In the genomic region with DNA sequence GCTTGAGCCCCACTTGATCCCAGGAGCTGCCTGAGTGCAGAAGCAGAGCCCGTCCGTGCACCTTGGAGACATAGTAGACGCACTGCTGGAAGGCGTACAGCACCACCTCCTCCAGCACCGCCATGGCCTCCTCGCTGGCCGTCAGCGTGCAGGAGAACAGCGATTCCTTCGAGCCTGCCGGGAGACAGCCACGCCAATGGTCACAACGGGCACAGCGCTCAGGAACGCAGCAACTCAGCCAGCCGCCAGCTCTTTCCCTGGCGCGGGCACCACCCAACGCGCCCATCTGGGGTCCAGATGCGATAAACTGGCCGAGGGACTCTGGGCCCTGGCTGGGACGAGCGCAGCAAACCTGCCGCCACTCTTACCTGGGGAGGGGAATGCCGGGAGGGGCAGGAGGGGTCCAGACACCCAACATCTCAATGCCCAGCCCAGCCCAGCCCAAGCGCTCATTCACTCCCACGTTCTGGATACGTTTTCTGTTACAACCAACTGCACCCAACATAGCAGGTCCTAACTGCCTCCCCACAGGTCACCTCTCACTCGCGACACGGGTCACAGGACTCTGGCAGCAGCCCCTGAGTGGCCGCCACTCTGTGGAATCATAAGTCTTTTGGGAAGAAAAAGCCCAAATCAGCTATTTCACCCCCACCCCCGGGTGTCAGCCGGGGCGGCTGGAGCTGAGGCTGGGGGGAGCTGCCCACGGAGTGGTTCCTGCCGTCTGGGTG, we compare ENCODE assay signal across 16 cellular contexts. TPM values are rescaled to one million over a fixed set of nuclear protein-coding genes. Genes with fewer than 3 reads are reported as not detected.
DNase-seq lines count a peak whose midpoint lies in the region; ATAC-seq lines count a peak whose summit lies in the region.
"Had no signal": no experiment of that assay in that cellular context is flagged by ENCODE, and none has a peak within 500 bp of the region (broad histone marks: within the 10 kb centered on the region; RNA-seq: fewer than 3 reads in every experiment).

No MANE protein-coding gene starts in this region.

- peak overlapping the region; percentile 62 for H3K9ac ChIP-seq in BLaER1

- H3K4me1 ChIP-seq in BLaER1, result peaks cover 99% of the 10 kb centered on the region
- H3K4me1 ChIP-seq: Caco-2, HAP-1 had no signal

- no peaks in the 10 kb centered on the region; the same call in 1 of the 2 replicates for H3K9me3 ChIP-seq in BLaER1
- H3K9me3 ChIP-seq: Caco-2, HAP-1 had no signal

- ATAC-seq in sciatic nerve, result no peak
- no peak for ATAC-seq in HG03108 (IDR thresholded peaks at IDR 0.05; ENCODE audit: unreplicated experiment)

- H3K27me3 ChIP-seq in BLaER1 (no peaks in the 10 kb centered on the region), H7 (ENCODE audit: control insufficient read depth, insufficient read depth, low read length) (no peaks in the 10 kb centered on the region)

- intact Hi-C loops in sciatic nerve (cut with DNase I), result no loop called here

- peak; percentile 50 for DNase-seq in H7
- peak; percentile 73 for DNase-seq in left kidney (ENCODE audit: low read depth, low spot score)
- DNase-seq in sciatic nerve (ENCODE audit: low spot score), result peak; percentile 56
- no peak for DNase-seq in NCI-H2196 treated with DMSO at 0.1 percent for 48 hours (lab: John Stamatoyannopoulos, UW; ENCODE audit: unreplicated experiment)
- DNase-seq in NCI-H2171 treated with DMSO at 0.1 percent for 48 hours (lab: John Stamatoyannopoulos, UW), result no peak
- DNase-seq: 8988T; C1 segment of cervical spinal cord; Caco-2; CD4-positive, CD25-positive, alpha-beta regulatory T cell; DMS79 treated with DMSO at 0.1 percent for 48 hours; GF-D8; GOT3 had no signal

- H3K4me3 ChIP-seq in BLaER1, result peak overlapping the region; percentile 1; the same call in 1 of the 2 replicates
- no peak overlapping the region for H3K4me3 ChIP-seq in H7 (ENCODE audit: insufficient read depth, low read depth, low read length)
- H3K4me3 ChIP-seq: HAP-1 had no signal

- no peaks in the 10 kb centered on the region for H4K20me1 ChIP-seq in BLaER1

- peak overlapping the region; percentile 81 for H3K27ac ChIP-seq in BLaER1

- peak overlapping the region; percentile 97 for H3K4me2 ChIP-seq in BLaER1

- H3K36me3 ChIP-seq in BLaER1, result no peaks in the 10 kb centered on the region; the same call in 1 of the 2 replicates
- H3K36me3 ChIP-seq in H7 (replicated peaks; ENCODE audit: control insufficient read depth, insufficient read depth, low read length), result no peaks in the 10 kb centered on the region; the same call in 1 of the 2 replicates
- H3K36me3 ChIP-seq: HAP-1 had no signal

RNA-seq across cellular contexts. Expression of a gene that starts 41.9 kb away (rescaled TPM):
- 22.4 and 25.6 TPM in 2 replicates for total RNA-seq in H7 (2014; rRNA removed; shearing (Covaris generic))
- total RNA-seq in sciatic nerve, result 36.2 TPM

RNA-seq across cellular contexts. Expression of a gene that starts 44.5 kb away (rescaled TPM):
- 0.14 TPM in 1 of 2 replicates, not detected in the other for total RNA-seq in H7 (2014; rRNA removed; shearing (Covaris generic))
- total RNA-seq in sciatic nerve, result 0.98 TPM
- total RNA-seq: Caco-2; CD4-positive, CD25-positive, alpha-beta regulatory T cell; HT-29 had no signal

Comparison
In these comparisons a context has a peak if more than half of its experiments do, and no peak if none do; other contexts are left out.
1. DNase-seq: peak in H7 (single experiment), left kidney (single experiment) and sciatic nerve (single experiment); none in NCI-H2196 treated with DMSO at 0.1 percent for 48 hours (single experiment) and NCI-H2171 treated with DMSO at 0.1 percent for 48 hours (single experiment).